Comparison of ENCODE assay signal across 13 cellular contexts in genomic region chr15:85826756-85827515, GRCh38. TPM values are rescaled to one million over a fixed set of nuclear protein-coding genes. Genes with fewer than 3 reads are reported as not detected.
DNase-seq lines count a peak whose midpoint lies in the region; ATAC-seq and TF ChIP-seq lines count a peak whose summit lies in the region.
"Had no signal": no experiment of that assay in that cellular context is flagged by ENCODE, and none has a peak within 500 bp of the region (broad histone marks: within the 10 kb centered on the region; RNA-seq: fewer than 3 reads in every experiment).

No MANE protein-coding gene starts in this region.

- in situ Hi-C loops in mammary epithelial cell (cut with MboI; ENCODE audit: low sequenced_read_pairs in 2 of 2), result loop anchor here in 1 of 2 donors (25.0 kb wide), 1 partner anchor 540 kb away; no protein-coding TSS in a partner anchor

- CTCF ChIA-PET in mammary epithelial cell (lab: Charles Lee; ENCODE audit: low non-redundant PET) (no interaction called here), MCF 10A (lab: Yijun Ruan, JAX) (interaction anchor here (0.6 to 1.5 kb wide), 5 partner anchors 13 to 1159 kb away, joined by 3 to 7 read pairs (median 5); no protein-coding TSS in a partner anchor)
- CTCF ChIA-PET in activated CD4-positive, alpha-beta T cell treated with anti-CD3 and anti-CD28 coated beads for 36 hours (lab: Charles Lee), result interaction anchor here (1.1 to 4.3 kb wide), 4 partner anchors 14 to 97 kb away, joined by 3 to 20 read pairs (median 6); no protein-coding TSS in a partner anchor

- no peak for ATAC-seq in left lobe of liver
- ATAC-seq in activated CD4-positive, alpha-beta T cell treated with anti-CD3 and anti-CD28 coated beads for 36 hours, result no peak

- peak; percentile 24 for DNase-seq in mammary epithelial cell
- DNase-seq in MCF 10A (ENCODE audit: unreplicated experiment), result no peak
- peak; percentile 19 for DNase-seq in endodermal cell
- peak; percentile 41 for DNase-seq in iris pigment epithelial cell (ENCODE audit: low read depth)
- no peak for DNase-seq in left lobe of liver (ENCODE audit: low spot score)
- no peak for DNase-seq in activated CD4-positive, alpha-beta T cell treated with anti-CD3 and anti-CD28 coated beads for 36 hours
- DNase-seq in CD14-positive monocyte (ENCODE audit: low spot score), result no peak
- no peak for DNase-seq in amygdala (lab: John Stamatoyannopoulos, UW)
- DNase-seq: EL, H7, NCI-H446 treated with DMSO at 0.1 percent for 48 hours had no signal

- no peaks in the 10 kb centered on the region for H3K27me3 Mint-ChIP-seq in MCF 10A (ENCODE audit: insufficient read depth, unreplicated experiment)
- H3K27me3 Mint-ChIP-seq in endodermal cell (ENCODE audit: insufficient read depth), result no peaks in the 10 kb centered on the region
- H3K27me3 Mint-ChIP-seq in activated CD4-positive, alpha-beta T cell treated with anti-CD3 and anti-CD28 coated beads for 36 hours, result no peaks in the 10 kb centered on the region
- peaks cover 4 to 6% (median 4%) of the 10 kb centered on the region in 3 donors for H3K27me3 Mint-ChIP-seq in CD14-positive monocyte (ENCODE audit: low read depth in 3 of 3)

- H3K36me3 Mint-ChIP-seq in MCF 10A (ENCODE audit: insufficient read depth, unreplicated experiment), result no peaks in the 10 kb centered on the region
- no peaks in the 10 kb centered on the region for H3K36me3 Mint-ChIP-seq in endodermal cell (ENCODE audit: low read depth)
- H3K36me3 Mint-ChIP-seq in activated CD4-positive, alpha-beta T cell treated with anti-CD3 and anti-CD28 coated beads for 36 hours (ENCODE audit: low read depth), result no peaks in the 10 kb centered on the region
- no peaks in the 10 kb centered on the region for H3K36me3 Mint-ChIP-seq in CD14-positive monocyte

- H3K9ac ChIP-seq in mammary epithelial cell (ENCODE audit: insufficient read depth, low read length) (no peak overlapping the region), endodermal cell (ENCODE audit: extremely low read depth, low read length, poor library complexity, severe bottlenecking) (no peak overlapping the region)
- H3K9ac ChIP-seq: BLaER1 treated with 17β-estradiol and CSF1 and Interleukin-3, amounts not matched to agents 10 nM and 100 nM had no signal

- BruUV-seq in mammary epithelial cell (replicated peaks; lab: Mats Ljungman, UMichigan) (no TSS peak), MCF 10A (replicated peaks; lab: Mats Ljungman, UMichigan) (no TSS peak)

- H4K20me1 ChIP-seq in mammary epithelial cell (ENCODE audit: insufficient read depth, low read length), result no peaks in the 10 kb centered on the region
- H4K20me1 ChIP-seq: BLaER1 treated with 17β-estradiol and CSF1 and Interleukin-3, amounts not matched to agents 10 nM and 100 nM had no signal

- no peaks in the 10 kb centered on the region for H3K9me3 ChIP-seq in mammary epithelial cell (replicated peaks; ENCODE audit: insufficient read depth, low read length)
- no peaks in the 10 kb centered on the region for H3K9me3 ChIP-seq in endodermal cell (ENCODE audit: control insufficient read depth, low read length)
- H3K9me3 ChIP-seq: BLaER1 treated with 17β-estradiol and CSF1 and Interleukin-3, amounts not matched to agents 10 nM and 100 nM had no signal

- H3K27me3 ChIP-seq in mammary epithelial cell (ENCODE audit: insufficient read depth, low read length) (no peaks in the 10 kb centered on the region), endodermal cell (ENCODE audit: control insufficient read depth, insufficient read depth, low read length, poor library complexity, severe bottlenecking) (no peaks in the 10 kb centered on the region)
- H3K27me3 ChIP-seq: BLaER1 treated with 17β-estradiol and CSF1 and Interleukin-3, amounts not matched to agents 10 nM and 100 nM had no signal

- POLR2A ChIA-PET in MCF 10A (lab: Yijun Ruan, JAX), result interaction anchor here (0.7 to 1.1 kb wide), 2 partner anchors 17 to 41 kb away, joined by 4 read pairs; no protein-coding TSS in a partner anchor
- POLR2A ChIA-PET in activated CD4-positive, alpha-beta T cell treated with anti-CD3 and anti-CD28 coated beads for 36 hours (lab: Charles Lee), result no interaction called here

- H3K79me2 ChIP-seq in mammary epithelial cell (ENCODE audit: insufficient read depth, low read length), result no peaks in the 10 kb centered on the region

- H3K4me1 ChIP-seq in mammary epithelial cell (ENCODE audit: insufficient read depth, low read length) (no peaks in the 10 kb centered on the region), endodermal cell (ENCODE audit: control insufficient read depth, insufficient read depth, low read length) (no peaks in the 10 kb centered on the region)

- H3K4me1 Mint-ChIP-seq in MCF 10A (ENCODE audit: insufficient read depth, unreplicated experiment) (no peaks in the 10 kb centered on the region), endodermal cell (peaks cover 1% of the 10 kb centered on the region), CD14-positive monocyte (peaks cover 12% of the 10 kb centered on the region)
- H3K4me1 Mint-ChIP-seq in activated CD4-positive, alpha-beta T cell treated with anti-CD3 and anti-CD28 coated beads for 36 hours, result no peaks in the 10 kb centered on the region

- intact Hi-C loops in mammary epithelial cell (cut with micrococcal nuclease) (no loop called here), MCF 10A (cut with micrococcal nuclease) (no loop called here), CD14-positive monocyte (cut with micrococcal nuclease) (loop anchor here in 1 of 2 donors (5.0 kb wide), 1 partner anchor 35 kb away; the partner anchor contains the start of gene KLHL25)
- intact Hi-C loops in activated CD4-positive, alpha-beta T cell treated with anti-CD3 and anti-CD28 coated beads for 36 hours (cut with DNase I, micrococcal nuclease), result no loop called here

- no peak overlapping the region for H3K4me3 Mint-ChIP-seq in MCF 10A (ENCODE audit: unreplicated experiment)
- no peak overlapping the region for H3K4me3 Mint-ChIP-seq in endodermal cell
- H3K4me3 Mint-ChIP-seq in activated CD4-positive, alpha-beta T cell treated with anti-CD3 and anti-CD28 coated beads for 36 hours, result no peak overlapping the region
- H3K4me3 Mint-ChIP-seq in CD14-positive monocyte, result no peak overlapping the region

- TF ChIP-seq CTCF in mammary epithelial cell (conservative IDR thresholded peaks at IDR 0.05 in 1 of 2, IDR thresholded peaks at IDR 0.05 in 1 of 2; ENCODE audit: extremely low read depth in 1 of 2, insufficient read depth in 1 of 2, low read depth in 1 of 2, low read length in 2 of 2), result no peak
- no peak for TF ChIP-seq CTCF in MCF 10A (IDR thresholded peaks at IDR 0.05; ENCODE audit: unreplicated experiment)
- TF ChIP-seq CTCF in endodermal cell (conservative IDR thresholded peaks at IDR 0.05), result no peak
- TF ChIP-seq CTCF in CD14-positive monocyte (IDR thresholded peaks at IDR 0.05), result no peak

- dilution Hi-C loops in mammary epithelial cell (cut with HindIII; ENCODE audit: low sequenced_read_pairs), result loop anchor here (5.0 kb wide), 2 partner anchors 55 to 105 kb away; no protein-coding TSS in a partner anchor

- H3K27ac ChIP-seq in mammary epithelial cell (ENCODE audit: insufficient read depth, low read depth, low read length) (no peak overlapping the region), endodermal cell (ENCODE audit: low read depth, low read length) (no peak overlapping the region)
- H3K27ac ChIP-seq: BLaER1 treated with 17β-estradiol and CSF1 and Interleukin-3, amounts not matched to agents 10 nM and 100 nM; RWPE1 had no signal

- H3K27ac Mint-ChIP-seq in MCF 10A (ENCODE audit: low read depth, unreplicated experiment) (no peak overlapping the region), endodermal cell (no peak overlapping the region), CD14-positive monocyte (no peak overlapping the region)
- no peak overlapping the region for H3K27ac Mint-ChIP-seq in activated CD4-positive, alpha-beta T cell treated with anti-CD3 and anti-CD28 coated beads for 36 hours

- 70% methylated on average over 7 of the region's 7 CpGs for WGBS in mammary epithelial cell (ENCODE audit: low coverage, missing lambda C conversion rate)
- 79 to 82% methylated on average over 2 to 7 of the region's 7 CpGs for WGBS in endodermal cell (ENCODE audit: insufficient coverage in 1 of 2, insufficient read length in 1 of 2), 2 experiments

- H2AFZ ChIP-seq in mammary epithelial cell (ENCODE audit: low read depth, low read length), result no peak overlapping the region

- H3K36me3 ChIP-seq in mammary epithelial cell (ENCODE audit: insufficient read depth, low read length), result no peaks in the 10 kb centered on the region
- no peaks in the 10 kb centered on the region for H3K36me3 ChIP-seq in endodermal cell (ENCODE audit: control insufficient read depth, insufficient read depth, low read length)
- H3K36me3 ChIP-seq: BLaER1 treated with 17β-estradiol and CSF1 and Interleukin-3, amounts not matched to agents 10 nM and 100 nM had no signal

- H3K9me3 Mint-ChIP-seq in MCF 10A (ENCODE audit: unreplicated experiment) (no peaks in the 10 kb centered on the region), endodermal cell (no peaks in the 10 kb centered on the region), CD14-positive monocyte (no peaks in the 10 kb centered on the region)
- H3K9me3 Mint-ChIP-seq in activated CD4-positive, alpha-beta T cell treated with anti-CD3 and anti-CD28 coated beads for 36 hours (ENCODE audit: low read depth), result no peaks in the 10 kb centered on the region

- H3K4me2 ChIP-seq in mammary epithelial cell (ENCODE audit: insufficient read depth, low read depth, low read length), result no peak overlapping the region
- H3K4me2 ChIP-seq: BLaER1 treated with 17β-estradiol and CSF1 and Interleukin-3, amounts not matched to agents 10 nM and 100 nM had no signal

- H3K4me3 ChIP-seq in mammary epithelial cell (replicated peaks in 1 of 3; ENCODE audit: insufficient read depth in 1 of 3, low read depth in 2 of 3, low read length in 3 of 3), result no peak overlapping the region
- H3K4me3 ChIP-seq in endodermal cell (ENCODE audit: low read length), result no peak overlapping the region
- H3K4me3 ChIP-seq: BLaER1 treated with 17β-estradiol and CSF1 and Interleukin-3, amounts not matched to agents 10 nM and 100 nM had no signal

RNA-seq across cellular contexts. Expression of gene KLHL25, which starts 32.2 kb away (rescaled TPM):
- total RNA-seq in mammary epithelial cell (10 to 100 TPM in 1 of 2 donors, 1 to 10 TPM in 1; 7.7 to 12.2 TPM), MCF 10A (2022) (3.1 and 3.3 TPM in 2 replicates), endodermal cell (10 to 100 TPM; 13.3 TPM), left lobe of liver (6.7 TPM)
- polyA plus RNA-seq in mammary epithelial cell (4.6 TPM), CD14-positive monocyte (under 1 TPM; 0.27 to 0.40 TPM)
- 7.0 TPM for polyA minus RNA-seq in mammary epithelial cell
- 20.3 TPM for polyA plus RNA-seq in endodermal cell (2013, experiment 1 of 2)
- polyA plus RNA-seq in endodermal cell (2013, experiment 2 of 2), result 19.7 TPM
- total RNA-seq in activated CD4-positive, alpha-beta T cell treated with anti-CD3 and anti-CD28 coated beads for 36 hours, result 1 to 10 TPM; 4.9 to 5.2 TPM

Comparison
In these comparisons a context has a peak if more than half of its experiments do, and no peak if none do; other contexts are left out.
1. DNase-seq: peak in mammary epithelial cell (single experiment), endodermal cell (single experiment) and iris pigment epithelial cell (single experiment); none in MCF 10A (single experiment), left lobe of liver (single experiment), activated CD4-positive, alpha-beta T cell treated with anti-CD3 and anti-CD28 coated beads for 36 hours (single experiment), CD14-positive monocyte (single experiment) and amygdala (0 of 56).